In genomic region chr2:207767461-207768167, GRCh38 we compare ENCODE assay signal across 8 cellular contexts. TPM values are rescaled to one million over a fixed set of nuclear protein-coding genes. Genes with fewer than 3 reads are reported as not detected.
A peak's percentile ranks its signal among the peaks of the same experiment; 100 is the strongest.
DNase-seq lines count a peak whose midpoint lies in the region; ATAC-seq lines count a peak whose summit lies in the region.

No MANE protein-coding gene starts in this region.

- intact Hi-C loops in activated T-helper 1 cell treated with anti-CD3 and anti-CD28 coated beads, Interleukin-12 subunit alpha, Interleukin-12 subunit beta, Interleukin-2, Interleukin-4 antibody, amounts not matched to agents 30 ng/mL and 10 ng/mL and 1 ng/mL, durations not matched to agents 14 hours and 24 hours and 36 hours (cut with micrococcal nuclease): loop anchor here (5.0 kb wide), 2 partner anchors 205 to 500 kb away; partner anchors contain the start of gene PIKFYVE
- intact Hi-C loops in right cardiac atrium (cut with DNase I) (loop anchor here (5.0 to 10.0 kb wide), 2 partner anchors 205 to 207 kb away; no protein-coding TSS in a partner anchor), sciatic nerve (cut with DNase I) (no loop called here)

- no peaks in the 10 kb centered on the region for H3K27me3 ChIP-seq in right cardiac atrium (ENCODE audit: control insufficient read depth, insufficient read depth)

- peaks cover 26% of the 10 kb centered on the region for H3K4me1 Mint-ChIP-seq in activated naive CD4-positive, alpha-beta T cell treated with anti-CD3 and anti-CD28 coated beads, Interleukin-2, amount 50 U/mL, for 24 hours
- H3K4me1 Mint-ChIP-seq in activated T-helper 1 cell treated with anti-CD3 and anti-CD28 coated beads, Interleukin-12 subunit alpha, Interleukin-12 subunit beta, Interleukin-2, Interleukin-4 antibody, amounts not matched to agents 30 ng/mL and 10 ng/mL and 1 ng/mL, durations not matched to agents 14 hours and 24 hours and 36 hours (ENCODE audit: low read depth): peaks cover 25% of the 10 kb centered on the region

- no peaks in the 10 kb centered on the region for H3K9me3 ChIP-seq in right cardiac atrium (ENCODE audit: control insufficient read depth, low read length)

- no peaks in the 10 kb centered on the region for H3K9me3 Mint-ChIP-seq in activated naive CD4-positive, alpha-beta T cell treated with anti-CD3 and anti-CD28 coated beads, Interleukin-2, amount 50 U/mL, for 24 hours
- no peaks in the 10 kb centered on the region for H3K9me3 Mint-ChIP-seq in activated T-helper 1 cell treated with anti-CD3 and anti-CD28 coated beads, Interleukin-12 subunit alpha, Interleukin-12 subunit beta, Interleukin-2, Interleukin-4 antibody, amounts not matched to agents 30 ng/mL and 10 ng/mL and 1 ng/mL, durations not matched to agents 14 hours and 24 hours and 36 hours

- peaks cover 22% of the 10 kb centered on the region for H3K27me3 Mint-ChIP-seq in activated naive CD4-positive, alpha-beta T cell treated with anti-CD3 and anti-CD28 coated beads, Interleukin-2, amount 50 U/mL, for 24 hours
- H3K27me3 Mint-ChIP-seq in activated T-helper 1 cell treated with anti-CD3 and anti-CD28 coated beads, Interleukin-12 subunit alpha, Interleukin-12 subunit beta, Interleukin-2, Interleukin-4 antibody, amounts not matched to agents 30 ng/mL and 10 ng/mL and 1 ng/mL, durations not matched to agents 14 hours and 24 hours and 36 hours (ENCODE audit: insufficient read depth): peaks cover 55% of the 10 kb centered on the region

- peak overlapping the region; percentile 88 for H3K4me3 Mint-ChIP-seq in activated naive CD4-positive, alpha-beta T cell treated with anti-CD3 and anti-CD28 coated beads, Interleukin-2, amount 50 U/mL, for 24 hours
- peak overlapping the region; percentile 86 for H3K4me3 Mint-ChIP-seq in activated T-helper 1 cell treated with anti-CD3 and anti-CD28 coated beads, Interleukin-12 subunit alpha, Interleukin-12 subunit beta, Interleukin-2, Interleukin-4 antibody, amounts not matched to agents 30 ng/mL and 10 ng/mL and 1 ng/mL, durations not matched to agents 14 hours and 24 hours and 36 hours

- no peak for DNase-seq in activated naive CD4-positive, alpha-beta T cell treated with Interleukin-2 at 50 U/mL for 16 hours
- DNase-seq in activated T-helper 1 cell treated with anti-CD3 and anti-CD28 coated beads, Interleukin-12 subunit alpha, Interleukin-12 subunit beta, Interleukin-2, Interleukin-4 antibody, amounts not matched to agents 30 ng/mL and 10 ng/mL and 1 ng/mL, durations not matched to agents 14 hours and 24 hours and 36 hours (ENCODE audit: low spot score): no peak
- peak; percentile 39 to 77 (median 74) for DNase-seq in right cardiac atrium
- peak; percentile 64 for DNase-seq in sciatic nerve (ENCODE audit: low spot score)
- DNase-seq in T-helper 9 cell: no peak
- no peak for DNase-seq in NK-92 treated with Interleukin-12 subunit alpha and Interleukin-12 subunit beta, amount 100 ng/mL, for 24 hours (lab: John Stamatoyannopoulos, UW)

- ATAC-seq in right cardiac atrium (peak in 1 of 2 donors; percentile 22), sciatic nerve (no peak), GM19324 (IDR thresholded peaks at IDR 0.05; ENCODE audit: low FRiP score, unreplicated experiment) (no peak)

- WGBS in right cardiac atrium: 72% methylated on average over 56 of the region's 56 CpGs

- H3K27ac ChIP-seq in right cardiac atrium (ENCODE audit: low read length): no peak overlapping the region

- no peak overlapping the region for H3K27ac Mint-ChIP-seq in activated naive CD4-positive, alpha-beta T cell treated with anti-CD3 and anti-CD28 coated beads, Interleukin-2, amount 50 U/mL, for 24 hours
- no peak overlapping the region for H3K27ac Mint-ChIP-seq in activated T-helper 1 cell treated with anti-CD3 and anti-CD28 coated beads, Interleukin-12 subunit alpha, Interleukin-12 subunit beta, Interleukin-2, Interleukin-4 antibody, amounts not matched to agents 30 ng/mL and 10 ng/mL and 1 ng/mL, durations not matched to agents 14 hours and 24 hours and 36 hours

- no peaks in the 10 kb centered on the region for H3K36me3 Mint-ChIP-seq in activated naive CD4-positive, alpha-beta T cell treated with anti-CD3 and anti-CD28 coated beads, Interleukin-2, amount 50 U/mL, for 24 hours
- H3K36me3 Mint-ChIP-seq in activated T-helper 1 cell treated with anti-CD3 and anti-CD28 coated beads, Interleukin-12 subunit alpha, Interleukin-12 subunit beta, Interleukin-2, Interleukin-4 antibody, amounts not matched to agents 30 ng/mL and 10 ng/mL and 1 ng/mL, durations not matched to agents 14 hours and 24 hours and 36 hours (ENCODE audit: low read depth): peaks cover 4% of the 10 kb centered on the region

- H3K4me3 ChIP-seq in right cardiac atrium (ENCODE audit: low read length): peak overlapping the region; percentile 70

- no peaks in the 10 kb centered on the region for H3K4me1 ChIP-seq in right cardiac atrium (ENCODE audit: control insufficient read depth, insufficient read depth, low read length)

RNA-seq across cellular contexts. Expression of gene FZD5, which starts 2.1 kb away (rescaled TPM):
- 0.86 and 1.0 TPM in 2 replicates for total RNA-seq in activated T-helper 1 cell treated with anti-CD3 and anti-CD28 coated beads, Interleukin-12 subunit alpha, Interleukin-12 subunit beta, Interleukin-2, Interleukin-4 antibody, amounts not matched to agents 30 ng/mL and 10 ng/mL and 1 ng/mL, durations not matched to agents 14 hours and 24 hours and 36 hours
- total RNA-seq in right cardiac atrium (1 to 10 TPM; 3.1 to 6.2 (median 3.7) TPM), sciatic nerve (6.3 TPM)
- polyA plus RNA-seq in right cardiac atrium: 1.3 TPM

RNA-seq across cellular contexts. Expression of gene CCNYL1, which starts 56.2 kb away (rescaled TPM):
- total RNA-seq in activated T-helper 1 cell treated with anti-CD3 and anti-CD28 coated beads, Interleukin-12 subunit alpha, Interleukin-12 subunit beta, Interleukin-2, Interleukin-4 antibody, amounts not matched to agents 30 ng/mL and 10 ng/mL and 1 ng/mL, durations not matched to agents 14 hours and 24 hours and 36 hours: 6.8 and 8.7 TPM in 2 replicates
- 10 to 100 TPM in 2 of 4 donors, 1 to 10 TPM in 2; 8.2 to 12.6 (median 10.3) TPM for total RNA-seq in right cardiac atrium
- polyA plus RNA-seq in right cardiac atrium: 4.9 TPM
- total RNA-seq in sciatic nerve: 19.3 TPM

Comparison
In these comparisons a context has a peak if more than half of its experiments do, and no peak if none do; other contexts are left out.
1. DNase-seq: peak in right cardiac atrium (3 of 3) and sciatic nerve (single experiment); none in activated naive CD4-positive, alpha-beta T cell treated with Interleukin-2 at 50 U/mL for 16 hours (single experiment), activated T-helper 1 cell treated with anti-CD3 and anti-CD28 coated beads, Interleukin-12 subunit alpha, Interleukin-12 subunit beta, Interleukin-2, Interleukin-4 antibody, amounts not matched to agents 30 ng/mL and 10 ng/mL and 1 ng/mL, durations not matched to agents 14 hours and 24 hours and 36 hours (single experiment), T-helper 9 cell (single experiment) and NK-92 treated with Interleukin-12 subunit alpha and Interleukin-12 subunit beta, amount 100 ng/mL, for 24 hours (single experiment).